In the genomic region with DNA sequence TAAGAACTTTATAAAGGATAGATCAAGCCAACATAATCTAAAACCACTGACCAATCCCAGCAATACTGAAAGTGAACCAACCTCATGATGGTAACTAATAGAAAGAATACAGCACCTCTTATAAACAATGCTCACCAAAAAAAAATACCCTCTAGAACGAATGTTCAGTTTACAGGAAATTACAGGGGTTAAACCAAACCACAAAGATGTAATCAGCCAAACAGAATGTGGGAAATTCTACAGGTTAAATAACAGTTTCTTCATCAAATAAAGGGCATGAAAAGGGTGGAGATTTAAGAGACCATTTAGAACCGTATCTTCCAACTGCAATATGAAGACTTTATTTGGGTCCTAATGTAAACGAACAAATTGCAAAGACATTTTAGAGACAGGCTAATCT, we compare ENCODE assay signal across 13 cellular contexts. TPM values are rescaled to one million over a fixed set of nuclear protein-coding genes. Genes with fewer than 3 reads are reported as not detected.
DNase-seq lines count a peak whose midpoint lies in the region; FAIRE-seq and TF ChIP-seq lines count a peak whose summit lies in the region.
"Had no signal": no experiment of that assay in that cellular context is flagged by ENCODE, and none has a peak within 500 bp of the region (broad histone marks: within the 10 kb centered on the region; RNA-seq: fewer than 3 reads in every experiment).

No MANE protein-coding gene starts in this region.

- H3K36me3 Mint-ChIP-seq in activated CD4-positive, alpha-beta T cell treated with anti-CD3 and anti-CD28 coated beads, Interleukin-2, amount 10 ng/mL, durations not matched to agents 24 days and 14 days (ENCODE audit: low read depth) = peaks cover 5% of the 10 kb centered on the region

- peaks cover 4% of the 10 kb centered on the region for H3K9me3 Mint-ChIP-seq in activated CD4-positive, alpha-beta T cell treated with anti-CD3 and anti-CD28 coated beads, Interleukin-2, amount 10 ng/mL, durations not matched to agents 24 days and 14 days

- 53 to 62% (median 55%) methylated on average over 3 of the region's 3 CpGs for WGBS in small intestine, 3 donors

- peak overlapping the region; percentile 76 for H3K27ac ChIP-seq in KOPT-K1 (ENCODE audit: low read depth, low read length, poor library complexity, severe bottlenecking)
- no peak overlapping the region for H3K27ac ChIP-seq in small intestine (ENCODE audit: low read depth in 1 of 2, low read length in 1 of 2)
- no peak overlapping the region for H3K27ac ChIP-seq in tibial artery
- H3K27ac ChIP-seq in dorsolateral prefrontal cortex = no peak overlapping the region

- intact Hi-C loops in activated CD4-positive, alpha-beta T cell treated with anti-CD3 and anti-CD28 coated beads, Interleukin-2, amount 10 ng/mL, durations not matched to agents 24 days and 14 days (cut with micrococcal nuclease) = loop anchor here (1.0 to 5.0 kb wide), 2 partner anchors 31 to 40 kb away; partner anchors contain the start of genes ARID4B and GGPS1
- intact Hi-C loops in tibial artery (cut with DNase I; ENCODE audit: low total_unique reads) = no loop called here
- intact Hi-C loops in dorsolateral prefrontal cortex (cut with DNase I) = no loop called here

- no peaks in the 10 kb centered on the region for H3K27me3 Mint-ChIP-seq in activated CD4-positive, alpha-beta T cell treated with anti-CD3 and anti-CD28 coated beads, Interleukin-2, amount 10 ng/mL, durations not matched to agents 24 days and 14 days

- in situ Hi-C loops in ACHN (cut with HindIII; ENCODE audit: low pct_ligation_motif_present, low pct_unique_long_range_greater_than_20kb, low sequenced_read_pairs) = no loop called here

- peak overlapping the region; percentile 26 for H3K27ac Mint-ChIP-seq in activated CD4-positive, alpha-beta T cell treated with anti-CD3 and anti-CD28 coated beads, Interleukin-2, amount 10 ng/mL, durations not matched to agents 24 days and 14 days

- peaks cover 43% of the 10 kb centered on the region for H3K4me1 Mint-ChIP-seq in activated CD4-positive, alpha-beta T cell treated with anti-CD3 and anti-CD28 coated beads, Interleukin-2, amount 10 ng/mL, durations not matched to agents 24 days and 14 days

- peaks cover 0 to 5% of the 10 kb centered on the region in 2 donors for H3K4me1 ChIP-seq in small intestine (ENCODE audit: control insufficient read depth in 2 of 2, insufficient read depth in 1 of 2, low read depth in 1 of 2, low read length in 1 of 2)
- H3K4me1 ChIP-seq in tibial artery = peaks cover 0 to 56% (median 13%) of the 10 kb centered on the region in 4 donors

- H3K4me3 ChIP-seq in small intestine (ENCODE audit: low read depth in 1 of 2, low read length in 2 of 2) = no peak overlapping the region
- H3K4me3 ChIP-seq in tibial artery = no peak overlapping the region
- no peak overlapping the region for H3K4me3 ChIP-seq in dorsolateral prefrontal cortex

- TF ChIP-seq CTCF in tibial artery (IDR thresholded peaks at IDR 0.05) (no peak), dorsolateral prefrontal cortex (IDR thresholded peaks at IDR 0.05 in 54 of 56, conservative IDR thresholded peaks at IDR 0.05 in 2 of 56; ENCODE audit: low read depth in 1 of 56, partially characterized antibody in 56 of 56) (no peak)

- H3K4me3 Mint-ChIP-seq in activated CD4-positive, alpha-beta T cell treated with anti-CD3 and anti-CD28 coated beads, Interleukin-2, amount 10 ng/mL, durations not matched to agents 24 days and 14 days = peak overlapping the region; percentile 75

- H3K36me3 ChIP-seq in KOPT-K1 (ENCODE audit: insufficient read depth, low read length) = no peaks in the 10 kb centered on the region
- H3K36me3 ChIP-seq in small intestine (ENCODE audit: control insufficient read depth in 2 of 2, insufficient read depth in 2 of 2, low read length in 2 of 2) = no peaks in the 10 kb centered on the region
- H3K36me3 ChIP-seq in tibial artery = no peaks in the 10 kb centered on the region

- peak; percentile 73 for DNase-seq in activated CD4-positive, alpha-beta T cell treated with anti-CD3 and anti-CD28 coated beads, Interleukin-2, amount 10 ng/mL, durations not matched to agents 24 days and 14 days
- DNase-seq in activated CD4-positive, alpha-beta T cell treated with anti-CD3 and anti-CD28 coated beads for 48 hours = no peak
- DNase-seq in astrocyte of the hippocampus (ENCODE audit: low read depth, low spot score) (peak; percentile 53), small intestine (peak; percentile 58), ACHN (no peak), tibial artery (no peak), dorsolateral prefrontal cortex (no peak)
- DNase-seq: activated gamma-delta T cell; KG1; stimulated activated CD4-positive, alpha-beta T cell treated with anti-CD3 and anti-CD28 coated beads, Interleukin-4, amount 100 ng/mL, for 4 hours; SW 1271; trophoblast cell had no signal

- FAIRE-seq in small intestine (lab: Jason Lieb, UNC) = peak; percentile 68

- H3K9me3 ChIP-seq in KOPT-K1 (ENCODE audit: insufficient read depth, low read length, poor library complexity, severe bottlenecking) = peaks cover 14% of the 10 kb centered on the region
- H3K9me3 ChIP-seq in small intestine (ENCODE audit: control insufficient read depth, low read depth) = no peaks in the 10 kb centered on the region
- H3K9me3 ChIP-seq in tibial artery = no peaks in the 10 kb centered on the region

- H3K27me3 ChIP-seq in small intestine (ENCODE audit: control insufficient read depth in 2 of 2, insufficient read depth in 2 of 2, low read length in 2 of 2) (no peaks in the 10 kb centered on the region), tibial artery (no peaks in the 10 kb centered on the region), dorsolateral prefrontal cortex (no peaks in the 10 kb centered on the region)

RNA-seq across cellular contexts. Expression of gene ARID4B, which starts 30.4 kb away (rescaled TPM):
- 50.8 and 50.9 TPM in 2 replicates for total RNA-seq in activated CD4-positive, alpha-beta T cell treated with anti-CD3 and anti-CD28 coated beads, Interleukin-2, amount 10 ng/mL, durations not matched to agents 24 days and 14 days
- 10 to 100 TPM; 10.3 to 12.7 (median 12.5) TPM for polyA plus RNA-seq in small intestine
- 10 to 100 TPM; 42.7 to 86.7 (median 59.7) TPM for total RNA-seq in dorsolateral prefrontal cortex

RNA-seq across cellular contexts. Expression of gene GGPS1, which starts 30.8 kb away (rescaled TPM):
- total RNA-seq in activated CD4-positive, alpha-beta T cell treated with anti-CD3 and anti-CD28 coated beads, Interleukin-2, amount 10 ng/mL, durations not matched to agents 24 days and 14 days = 30.8 and 33.9 TPM in 2 replicates
- polyA plus RNA-seq in small intestine = 10 to 100 TPM; 19.7 to 23.8 (median 22.1) TPM
- 10 to 100 TPM; 28.5 to 60.2 (median 43.4) TPM for total RNA-seq in dorsolateral prefrontal cortex

Comparison
In these comparisons a context has a peak if more than half of its experiments do, and no peak if none do; other contexts are left out.
1. DNase-seq: peak in activated CD4-positive, alpha-beta T cell treated with anti-CD3 and anti-CD28 coated beads, Interleukin-2, amount 10 ng/mL, durations not matched to agents 24 days and 14 days (single experiment), astrocyte of the hippocampus (single experiment) and small intestine (single experiment); none in activated CD4-positive, alpha-beta T cell treated with anti-CD3 and anti-CD28 coated beads for 48 hours (single experiment), ACHN (single experiment), tibial artery (0 of 2) and dorsolateral prefrontal cortex (0 of 10).